20 cellular contexts compared by ENCODE assay signal in genomic region chr17:37640016-37640415, GRCh38. TPM values are rescaled to one million over a fixed set of nuclear protein-coding genes. Genes with fewer than 3 reads are reported as not detected.
A peak's percentile ranks its signal among the peaks of the same experiment; 100 is the strongest.
DNase-seq lines count a peak whose midpoint lies in the region; ATAC-seq and TF ChIP-seq lines count a peak whose summit lies in the region.
"Had no signal": no experiment of that assay in that cellular context is flagged by ENCODE, and none has a peak within 500 bp of the region (broad histone marks: within the 10 kb centered on the region; RNA-seq: fewer than 3 reads in every experiment).

No MANE protein-coding gene starts in this region.

- H3K4me1 Mint-ChIP-seq in CD4-positive, CD25-positive, alpha-beta regulatory T cell = peaks cover 35 to 62% (median 44%) of the 10 kb centered on the region in 4 donors
- peaks cover 28 to 32% of the 10 kb centered on the region in 2 donors for H3K4me1 Mint-ChIP-seq in effector memory CD8-positive, alpha-beta T cell (ENCODE audit: low read depth in 2 of 2)

- CTCF ChIA-PET in SK-N-SH (lab: Yijun Ruan, JAX) = no interaction called here

- peaks cover 82% of the 10 kb centered on the region for H3K79me2 ChIP-seq in SK-N-SH (ENCODE audit: insufficient read depth)

- no peak for TF ChIP-seq CTCF in SK-N-SH (IDR thresholded peaks at IDR 0.05)

- no peaks in the 10 kb centered on the region for H3K9me2 ChIP-seq in SK-N-SH

- peak overlapping the region in 2 of 4 donors; percentile 62 to 78 for H3K4me3 Mint-ChIP-seq in CD4-positive, CD25-positive, alpha-beta regulatory T cell
- H3K4me3 Mint-ChIP-seq in effector memory CD8-positive, alpha-beta T cell = peak overlapping the region; percentile 4 to 10
- H3K4me3 Mint-ChIP-seq: activated CD8-positive, alpha-beta T cell treated with anti-CD3 and anti-CD28 coated beads, Interleukin-2, amount 10 ng/mL, durations not matched to agents 7 days and 5 days had no signal

- H3K27ac Mint-ChIP-seq in CD4-positive, CD25-positive, alpha-beta regulatory T cell = no peak overlapping the region
- peak overlapping the region in 1 of 2 donors; percentile 49 for H3K27ac Mint-ChIP-seq in effector memory CD8-positive, alpha-beta T cell
- H3K27ac Mint-ChIP-seq: activated CD8-positive, alpha-beta T cell treated with anti-CD3 and anti-CD28 coated beads, Interleukin-2, amount 10 ng/mL, durations not matched to agents 7 days and 5 days; activated naive CD4-positive, alpha-beta T cell treated with anti-CD3 and anti-CD28 coated beads, Interleukin-2, amount 50 U/mL, for 72 hours; stimulated activated naive CD8-positive, alpha-beta T cell treated with anti-CD3 and anti-CD28 coated beads, Interleukin-15, amount 100 ng/mL, for 72 hours had no signal

- peaks cover 26% of the 10 kb centered on the region for H3K36me3 Mint-ChIP-seq in CD4-positive, CD25-positive, alpha-beta regulatory T cell
- H3K36me3 Mint-ChIP-seq in effector memory CD8-positive, alpha-beta T cell (ENCODE audit: insufficient read depth) = peaks cover 64% of the 10 kb centered on the region

- H3K9me3 ChIP-seq in BLaER1 (no peaks in the 10 kb centered on the region), SK-N-SH (no peaks in the 10 kb centered on the region)
- no peaks in the 10 kb centered on the region for H3K9me3 ChIP-seq in CD4-positive, CD25-positive, alpha-beta regulatory T cell (ENCODE audit: control insufficient read depth in 2 of 2, low read length in 2 of 2)
- H3K9me3 ChIP-seq: tibial nerve had no signal

- H3K4me2 ChIP-seq in BLaER1 = 0 out of 2 replicates have a peak overlapping the region, but pooled peaks have one; percentile 86
- H3K4me2 ChIP-seq in SK-N-SH = no peak overlapping the region

- POLR2A ChIA-PET in SK-N-SH (lab: Yijun Ruan, JAX) = no interaction called here

- H4K20me1 ChIP-seq in BLaER1 (peaks cover 66% of the 10 kb centered on the region), SK-N-SH (ENCODE audit: insufficient read depth) (no peaks in the 10 kb centered on the region)

- peaks cover 68% of the 10 kb centered on the region for H3K36me3 ChIP-seq in BLaER1
- H3K36me3 ChIP-seq in CD4-positive, CD25-positive, alpha-beta regulatory T cell (ENCODE audit: control insufficient read depth, insufficient read depth, low read length) = peaks cover 30% of the 10 kb centered on the region
- H3K36me3 ChIP-seq in SK-N-SH (replicated peaks in 1 of 2; ENCODE audit: control insufficient read depth in 1 of 2, insufficient read depth in 2 of 2, low read length in 1 of 2) = peaks cover 29 to 53% of the 10 kb centered on the region in 2 experiments

- H3K9ac ChIP-seq in BLaER1 (no peak overlapping the region), SK-N-SH (no peak overlapping the region)
- H3K9ac ChIP-seq: GM23248 had no signal

- no peak for TF ChIP-seq RAD21 in SK-N-SH (IDR thresholded peaks at IDR 0.05; ENCODE audit: low read length)

- H3F3A ChIP-seq in SK-N-SH (replicated peaks; ENCODE audit: insufficient read depth) = peaks cover 4% of the 10 kb centered on the region

- no peak for TF ChIP-seq EP300 in SK-N-SH (IDR thresholded peaks at IDR 0.05; ENCODE audit: borderline replicate concordance in 1 of 2, low read depth in 1 of 2, low read length in 1 of 2)

- DNase-seq in CD4-positive, CD25-positive, alpha-beta regulatory T cell = no peak
- DNase-seq in OCI-M1 (lab: John Stamatoyannopoulos, UW) (peak; percentile 62), HPDE6-E6E7 (ENCODE audit: extremely low spot score) (no peak), SK-N-SH (no peak)
- no peak for DNase-seq in effector memory CD8-positive, alpha-beta T cell
- no peak for DNase-seq in stimulated activated CD4-positive, alpha-beta T cell treated with anti-CD3 and anti-CD28 coated beads, Interleukin-4, amount 100 ng/mL, for 4 hours
- DNase-seq: activated CD8-positive, alpha-beta T cell treated with anti-CD3 and anti-CD28 coated beads, Interleukin-2, amount 10 ng/mL, durations not matched to agents 7 days and 5 days; activated T-cell treated with anti-CD3 and anti-CD28 coated beads, Interleukin-2, amount 50 U/mL, for 4 hours; effector memory CD4-positive, alpha-beta T cell; GM23248; NCI-H510A treated with DMSO at 0.1 percent for 48 hours; retina; stimulated activated CD4-positive, alpha-beta T cell treated with anti-CD3 and anti-CD28 coated beads, Interleukin-4, amount 100 ng/mL, for 24 hours; stimulated activated naive CD8-positive, alpha-beta T cell treated with anti-CD3 and anti-CD28 coated beads, Interleukin-15, amount 100 ng/mL, for 72 hours had no signal

- H3K4me1 ChIP-seq in BLaER1 = peaks cover 32% of the 10 kb centered on the region
- peaks cover 24% of the 10 kb centered on the region for H3K4me1 ChIP-seq in CD4-positive, CD25-positive, alpha-beta regulatory T cell (ENCODE audit: control insufficient read depth, insufficient read depth, low read length, poor library complexity, severe bottlenecking)
- H3K4me1 ChIP-seq in SK-N-SH (ENCODE audit: control insufficient read depth in 1 of 2, insufficient read depth in 2 of 2, low read depth in 1 of 2, low read length in 1 of 2) = peaks cover 0 to 5% of the 10 kb centered on the region in 2 experiments; a peak in 3 of 4 replicates

- no peak overlapping the region for H2AFZ ChIP-seq in SK-N-SH (ENCODE audit: low read depth)
- H2AFZ ChIP-seq: GM23248 had no signal

- no peaks in the 10 kb centered on the region for H3K9me3 Mint-ChIP-seq in CD4-positive, CD25-positive, alpha-beta regulatory T cell
- H3K9me3 Mint-ChIP-seq in effector memory CD8-positive, alpha-beta T cell = no peaks in the 10 kb centered on the region
- H3K9me3 Mint-ChIP-seq: activated naive CD4-positive, alpha-beta T cell treated with anti-CD3 and anti-CD28 coated beads, Interleukin-2, amount 50 U/mL, for 72 hours; activated T-cell treated with anti-CD3 and anti-CD28 coated beads, Interleukin-2, amount 50 U/mL, for 4 hours; stimulated activated naive CD8-positive, alpha-beta T cell treated with anti-CD3 and anti-CD28 coated beads, Interleukin-15, amount 100 ng/mL, for 72 hours had no signal

- no peaks in the 10 kb centered on the region for H3K27me3 ChIP-seq in BLaER1
- H3K27me3 ChIP-seq in CD4-positive, CD25-positive, alpha-beta regulatory T cell (ENCODE audit: control insufficient read depth, insufficient read depth, low read length) = peaks cover 5% of the 10 kb centered on the region
- H3K27me3 ChIP-seq in SK-N-SH (ENCODE audit: insufficient read depth) = no peaks in the 10 kb centered on the region

- H3K4me3 ChIP-seq in BLaER1 (no peak overlapping the region), SK-N-SH (ENCODE audit: low read depth in 2 of 2, low read length in 1 of 2) (no peak overlapping the region)
- peak overlapping the region; percentile 11 for H3K4me3 ChIP-seq in CD4-positive, CD25-positive, alpha-beta regulatory T cell (ENCODE audit: low read depth, low read length)
- H3K4me3 ChIP-seq: GM23248, lung, SK-N-MC, tibial nerve had no signal

- no peak overlapping the region for H3K27ac ChIP-seq in BLaER1
- no peak overlapping the region for H3K27ac ChIP-seq in CD4-positive, CD25-positive, alpha-beta regulatory T cell (ENCODE audit: insufficient read depth, low read length, poor library complexity, severe bottlenecking)
- no peak overlapping the region for H3K27ac ChIP-seq in SK-N-SH (ENCODE audit: low read depth in 2 of 2, low read length in 1 of 2)
- H3K27ac ChIP-seq: GM23248, SK-N-MC, tibial nerve had no signal

- no peak for ATAC-seq in CD4-positive, CD25-positive, alpha-beta regulatory T cell (ENCODE audit: low read depth in 2 of 2)
- ATAC-seq in effector memory CD8-positive, alpha-beta T cell (replicated peaks) = no peak
- no peak for ATAC-seq in GM18873 (IDR thresholded peaks at IDR 0.05; ENCODE audit: low FRiP score, unreplicated experiment)
- ATAC-seq: activated CD8-positive, alpha-beta T cell treated with anti-CD3 and anti-CD28 coated beads, Interleukin-2, amount 10 ng/mL, durations not matched to agents 7 days and 5 days; activated naive CD4-positive, alpha-beta T cell treated with anti-CD3 and anti-CD28 coated beads, Interleukin-2, amount 50 U/mL, for 72 hours; activated T-cell treated with anti-CD3 and anti-CD28 coated beads, Interleukin-2, amount 50 U/mL, for 4 hours; stimulated activated naive CD8-positive, alpha-beta T cell treated with anti-CD3 and anti-CD28 coated beads, Interleukin-15, amount 100 ng/mL, for 72 hours had no signal

- peaks cover 19% of the 10 kb centered on the region for H3K27me3 Mint-ChIP-seq in CD4-positive, CD25-positive, alpha-beta regulatory T cell
- H3K27me3 Mint-ChIP-seq in effector memory CD8-positive, alpha-beta T cell = peaks cover 12 to 13% of the 10 kb centered on the region in 2 donors

TF ChIP-seq in SK-N-SH, 30 proteins besides CTCF, POLR2A, EP300 and RAD21 (continues in another document):
- no peak for TF ChIP-seq NRF1 (IDR thresholded peaks at IDR 0.05; ENCODE audit: low read depth, low read length)
- TF ChIP-seq NFIC (IDR thresholded peaks at IDR 0.05; ENCODE audit: borderline replicate concordance) = no peak

RNA-seq across cellular contexts. Expression of gene DDX52, which starts 3.2 kb away (rescaled TPM):
- total RNA-seq in CD4-positive, CD25-positive, alpha-beta regulatory T cell = 33.3 TPM
- 10 to 100 TPM; 13.8 to 16.5 (median 15.1) TPM for polyA plus RNA-seq in CD4-positive, CD25-positive, alpha-beta regulatory T cell
- 7.3 and 9.5 TPM in 2 replicates for polyA plus RNA-seq in SK-N-SH (2012; rRNA removed)
- polyA plus RNA-seq in SK-N-SH (2012; cell fraction: cytosol; rRNA removed) = 7.8 and 9.5 TPM in 2 replicates
- polyA plus RNA-seq in SK-N-SH (2012; cell fraction: nucleus; rRNA removed) = 8.8 and 20.1 TPM in 2 replicates

RNA-seq across cellular contexts. Expression of gene SYNRG, which starts 30.8 kb away (rescaled TPM):
- total RNA-seq in CD4-positive, CD25-positive, alpha-beta regulatory T cell = 118 TPM
- 10 to 100 TPM; 72.0 to 81.7 (median 74.0) TPM for polyA plus RNA-seq in CD4-positive, CD25-positive, alpha-beta regulatory T cell
- polyA plus RNA-seq in SK-N-SH (2012; rRNA removed) = 8.9 and 12.0 TPM in 2 replicates
- 10.0 and 10.2 TPM in 2 replicates for polyA plus RNA-seq in SK-N-SH (2012; cell fraction: cytosol; rRNA removed)
- polyA plus RNA-seq in SK-N-SH (2012; cell fraction: nucleus; rRNA removed) = 15.1 and 22.2 TPM in 2 replicates
